ENCODE assay signal across 13 cellular contexts in genomic region chr16:67489401-67490083, GRCh38. TPM values are rescaled to one million over a fixed set of nuclear protein-coding genes. Genes with fewer than 3 reads are reported as not detected.
A peak's percentile ranks its signal among the peaks of the same experiment; 100 is the strongest.
DNase-seq lines count a peak whose midpoint lies in the region; ATAC-seq and TF ChIP-seq lines count a peak whose summit lies in the region.
"Had no signal": no experiment of that assay in that cellular context is flagged by ENCODE, and none has a peak within 500 bp of the region (broad histone marks: within the 10 kb centered on the region; RNA-seq: fewer than 3 reads in every experiment).

No MANE protein-coding gene starts in this region.

- 44 to 51% (median 49%) methylated on average over 4 of the region's 4 CpGs for WGBS in stomach, 5 donors

- H3K4me3 ChIP-seq in GM23338, result no peak overlapping the region
- no peak overlapping the region for H3K4me3 ChIP-seq in stomach
- H3K4me3 ChIP-seq: esophagus squamous epithelium had no signal

- H3K36me3 ChIP-seq in GM23338 (ENCODE audit: insufficient read depth) (no peaks in the 10 kb centered on the region), stomach (peaks cover 0 to 10% (median 9%) of the 10 kb centered on the region in 4 donors)

- no peak for TF ChIP-seq EP300 in stomach (IDR thresholded peaks at IDR 0.05)

- peaks cover 15% of the 10 kb centered on the region; the same call in 2 of the 3 replicates for H3K9me3 Mint-ChIP-seq in GM23338
- no peaks in the 10 kb centered on the region for H3K9me3 Mint-ChIP-seq in activated naive CD8-positive, alpha-beta T cell treated with anti-CD3 and anti-CD28 coated beads for 36 hours

- H3K79me2 ChIP-seq in GM23338 (replicated peaks; ENCODE audit: insufficient read depth), result no peaks in the 10 kb centered on the region

- H3K4me3 Mint-ChIP-seq in GM23338, result peak overlapping the region; percentile 63; the same call in 2 of the 3 replicates
- no peak overlapping the region for H3K4me3 Mint-ChIP-seq in activated naive CD8-positive, alpha-beta T cell treated with anti-CD3 and anti-CD28 coated beads for 36 hours

- no peaks in the 10 kb centered on the region for H3K4me1 ChIP-seq in GM23338 (ENCODE audit: insufficient read depth)
- H3K4me1 ChIP-seq in stomach, result peaks cover 19 to 67% (median 30%) of the 10 kb centered on the region in 4 donors

- H3K4me1 Mint-ChIP-seq in GM23338, result peaks cover 10% of the 10 kb centered on the region; the same call in 2 of the 3 replicates
- H3K4me1 Mint-ChIP-seq in activated naive CD8-positive, alpha-beta T cell treated with anti-CD3 and anti-CD28 coated beads for 36 hours, result peaks cover 8% of the 10 kb centered on the region

- peaks cover 5% of the 10 kb centered on the region; the same call in 2 of the 3 replicates for H3K36me3 Mint-ChIP-seq in GM23338 (ENCODE audit: low read depth)
- peaks cover 2% of the 10 kb centered on the region for H3K36me3 Mint-ChIP-seq in activated naive CD8-positive, alpha-beta T cell treated with anti-CD3 and anti-CD28 coated beads for 36 hours

- 0 out of 2 replicates have a peak overlapping the region, but pooled peaks have one; percentile 60 for H3K4me2 ChIP-seq in GM23338

- H3K27ac ChIP-seq in GM23338 (ENCODE audit: low read depth) (no peak overlapping the region), stomach (peak overlapping the region; percentile 9 to 79 (median 70))
- H3K27ac ChIP-seq: RWPE1 had no signal

- TF ChIP-seq POLR2A in stomach (IDR thresholded peaks at IDR 0.05), result no peak

- H3K27me3 ChIP-seq in GM23338 (ENCODE audit: insufficient read depth) (peaks cover 76% of the 10 kb centered on the region), stomach (no peaks in the 10 kb centered on the region)
- H3K27me3 ChIP-seq: esophagus squamous epithelium had no signal

- H3K9me3 ChIP-seq in stomach, result no peaks in the 10 kb centered on the region
- H3K9me3 ChIP-seq: esophagus squamous epithelium had no signal

- H3K27ac Mint-ChIP-seq in GM23338, result no peak overlapping the region
- peak overlapping the region; percentile 65 for H3K27ac Mint-ChIP-seq in activated naive CD8-positive, alpha-beta T cell treated with anti-CD3 and anti-CD28 coated beads for 36 hours

- H2AFZ ChIP-seq in GM23338, result no peak overlapping the region

- intact Hi-C loops in stomach (cut with DNase I; ENCODE audit: low total_unique reads), result no loop called here

- no peaks in the 10 kb centered on the region; the same call in 1 of the 2 replicates for H4K20me1 ChIP-seq in GM23338 (replicated peaks; ENCODE audit: insufficient read depth)

- no peaks in the 10 kb centered on the region for H3F3A ChIP-seq in GM23338 (replicated peaks; ENCODE audit: low read depth)

- DNase-seq in GM23338 (ENCODE audit: low spot score) (no peak), left lobe of liver (ENCODE audit: low spot score) (no peak), stomach (no peak), DMS114 treated with DMSO at 0.1 percent for 48 hours (lab: John Stamatoyannopoulos, UW; ENCODE audit: unreplicated experiment) (no peak)
- no peak for DNase-seq in activated naive CD8-positive, alpha-beta T cell treated with anti-CD3 and anti-CD28 coated beads for 36 hours
- DNase-seq: activated CD4-positive, CD25-positive, alpha-beta regulatory T cell treated with anti-CD3 and anti-CD28 coated beads, Interleukin-2, amount 50 U/mL, for 72 hours; DMS79; esophagus squamous epithelium; NCI-H2081 treated with DMSO at 0.1 percent for 48 hours had no signal

- peaks cover 94% of the 10 kb centered on the region for H3K27me3 Mint-ChIP-seq in GM23338 (ENCODE audit: insufficient read depth, low read depth, poor library complexity)
- no peaks in the 10 kb centered on the region for H3K27me3 Mint-ChIP-seq in activated naive CD8-positive, alpha-beta T cell treated with anti-CD3 and anti-CD28 coated beads for 36 hours

- no peaks in the 10 kb centered on the region for H3K9me2 ChIP-seq in GM23338 (ENCODE audit: insufficient read depth)

- peak; percentile 52 for ATAC-seq in GM23338
- ATAC-seq in left lobe of liver, result peak; percentile 34
- ATAC-seq in HG03521 (IDR thresholded peaks at IDR 0.05; ENCODE audit: unreplicated experiment), result no peak
- no peak for ATAC-seq in GM21529 (IDR thresholded peaks at IDR 0.05; ENCODE audit: unreplicated experiment)

- no peak for TF ChIP-seq CTCF in GM23338 (conservative IDR thresholded peaks at IDR 0.05; ENCODE audit: low read depth in 2 of 2)
- TF ChIP-seq CTCF in stomach (IDR thresholded peaks at IDR 0.05), result no peak

TF ChIP-seq in GM23338, 12 proteins besides CTCF, POLR2A, EP300 and RAD21 (continues in another document):
- TF ChIP-seq EZH2 (IDR thresholded peaks at IDR 0.05; ENCODE audit: low read depth, unreplicated experiment), result no peak
- TF ChIP-seq EZH2phosphoT487 (IDR thresholded peaks at IDR 0.05; ENCODE audit: unreplicated experiment), result no peak
- TF ChIP-seq, protein P1, sequence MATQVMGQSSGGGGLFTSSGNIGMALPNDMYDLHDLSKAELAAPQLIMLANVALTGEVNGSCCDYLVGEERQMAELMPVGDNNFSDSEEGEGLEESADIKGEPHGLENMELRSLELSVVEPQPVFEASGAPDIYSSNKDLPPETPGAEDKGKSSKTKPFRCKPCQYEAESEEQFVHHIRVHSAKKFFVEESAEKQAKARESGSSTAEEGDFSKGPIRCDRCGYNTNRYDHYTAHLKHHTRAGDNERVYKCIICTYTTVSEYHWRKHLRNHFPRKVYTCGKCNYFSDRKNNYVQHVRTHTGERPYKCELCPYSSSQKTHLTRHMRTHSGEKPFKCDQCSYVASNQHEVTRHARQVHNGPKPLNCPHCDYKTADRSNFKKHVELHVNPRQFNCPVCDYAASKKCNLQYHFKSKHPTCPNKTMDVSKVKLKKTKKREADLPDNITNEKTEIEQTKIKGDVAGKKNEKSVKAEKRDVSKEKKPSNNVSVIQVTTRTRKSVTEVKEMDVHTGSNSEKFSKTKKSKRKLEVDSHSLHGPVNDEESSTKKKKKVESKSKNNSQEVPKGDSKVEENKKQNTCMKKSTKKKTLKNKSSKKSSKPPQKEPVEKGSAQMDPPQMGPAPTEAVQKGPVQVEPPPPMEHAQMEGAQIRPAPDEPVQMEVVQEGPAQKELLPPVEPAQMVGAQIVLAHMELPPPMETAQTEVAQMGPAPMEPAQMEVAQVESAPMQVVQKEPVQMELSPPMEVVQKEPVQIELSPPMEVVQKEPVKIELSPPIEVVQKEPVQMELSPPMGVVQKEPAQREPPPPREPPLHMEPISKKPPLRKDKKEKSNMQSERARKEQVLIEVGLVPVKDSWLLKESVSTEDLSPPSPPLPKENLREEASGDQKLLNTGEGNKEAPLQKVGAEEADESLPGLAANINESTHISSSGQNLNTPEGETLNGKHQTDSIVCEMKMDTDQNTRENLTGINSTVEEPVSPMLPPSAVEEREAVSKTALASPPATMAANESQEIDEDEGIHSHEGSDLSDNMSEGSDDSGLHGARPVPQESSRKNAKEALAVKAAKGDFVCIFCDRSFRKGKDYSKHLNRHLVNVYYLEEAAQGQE (IDR thresholded peaks at IDR 0.05; ENCODE audit: unreplicated experiment), result no peak
- TF ChIP-seq ETS1 (IDR thresholded peaks at IDR 0.05), result no peak

RNA-seq across cellular contexts. Expression of gene AGRP, which starts 6.2 kb away (rescaled TPM):
- not detected in 2 replicates for total RNA-seq in GM23338 (2014; rRNA removed; shearing (Covaris generic))
- not detected in 2 replicates for polyA plus RNA-seq in GM23338 (2016; fragmentation: Nextera tagmentation; extraction: Ambion mirVana)
- under 1 TPM in 1 of 2 experiments, not detected in 1; 0.40 TPM for total RNA-seq in activated naive CD8-positive, alpha-beta T cell treated with anti-CD3 and anti-CD28 coated beads for 36 hours
- total RNA-seq in left lobe of liver, result not detected
- total RNA-seq in stomach, result not detected
- polyA plus RNA-seq in stomach, result not detected
- total RNA-seq: esophagus squamous epithelium, left cardiac atrium had no signal

RNA-seq across cellular contexts. Expression of gene ATP6V0D1, which starts 8.6 kb away (rescaled TPM):
- 68.7 and 69.4 TPM in 2 replicates for total RNA-seq in GM23338 (2014; rRNA removed; shearing (Covaris generic))
- polyA plus RNA-seq in GM23338 (2016; fragmentation: Nextera tagmentation; extraction: Ambion mirVana), result 19.5 and 20.6 TPM in 2 replicates
- total RNA-seq in activated naive CD8-positive, alpha-beta T cell treated with anti-CD3 and anti-CD28 coated beads for 36 hours, result 10 to 100 TPM; 33.0 to 33.6 TPM
- total RNA-seq in left lobe of liver, result 48.2 TPM
- total RNA-seq in stomach, result 100 to 1,000 TPM in 1 of 5 donors, 10 to 100 TPM in 4; 23.5 to 102 (median 72.2) TPM
- polyA plus RNA-seq in stomach, result 100 to 1,000 TPM in 1 of 3 donors, 10 to 100 TPM in 2; 36.5 to 102 (median 57.7) TPM

RNA-seq across cellular contexts. Expression of gene RIPOR1, which starts 39.1 kb away (rescaled TPM):
- 7.4 and 22.4 TPM in 2 replicates for total RNA-seq in GM23338 (2014; rRNA removed; shearing (Covaris generic))
- 6.8 and 7.6 TPM in 2 replicates for polyA plus RNA-seq in GM23338 (2016; fragmentation: Nextera tagmentation; extraction: Ambion mirVana)
- total RNA-seq in activated naive CD8-positive, alpha-beta T cell treated with anti-CD3 and anti-CD28 coated beads for 36 hours, result 10 to 100 TPM; 13.9 to 14.0 TPM
- total RNA-seq in left lobe of liver, result 29.7 TPM
- 100 to 1,000 TPM in 2 of 5 donors, 10 to 100 TPM in 3; 24.0 to 159 (median 38.4) TPM for total RNA-seq in stomach
- polyA plus RNA-seq in stomach, result 10 to 100 TPM; 17.2 to 29.5 (median 23.4) TPM

RNA-seq across cellular contexts. Expression of gene HSD11B2, which starts 58.6 kb away (rescaled TPM):
- total RNA-seq in GM23338 (2014; rRNA removed; shearing (Covaris generic)), result 23.0 and 25.1 TPM in 2 replicates
- polyA plus RNA-seq in GM23338 (2016; fragmentation: Nextera tagmentation; extraction: Ambion mirVana), result 14.8 and 16.6 TPM in 2 replicates
- 1 to 10 TPM; 2.8 to 3.1 TPM for total RNA-seq in activated naive CD8-positive, alpha-beta T cell treated with anti-CD3 and anti-CD28 coated beads for 36 hours
- total RNA-seq in left lobe of liver, result 3.1 TPM
- total RNA-seq in stomach, result 100 to 1,000 TPM in 1 of 5 donors, 10 to 100 TPM in 1, 1 to 10 TPM in 1, under 1 TPM in 1, not detected in 1; 0.89 to 837 (median 9.6) TPM
- 10 to 100 TPM in 1 of 3 donors, 1 to 10 TPM in 2; 1.5 to 16.7 (median 2.9) TPM for polyA plus RNA-seq in stomach

Comparison
In these comparisons a context has a peak if more than half of its experiments do, and no peak if none do; other contexts are left out.
1. ATAC-seq: peak in GM23338 (single experiment) and left lobe of liver (single experiment); none in HG03521 (single experiment) and GM21529 (single experiment).